In genomic region chr2:18975506-18975905, GRCh38 we compare ENCODE assay signal across 20 cellular contexts.
DNase-seq lines count a peak whose midpoint lies in the region; ATAC-seq, FAIRE-seq and TF ChIP-seq lines count a peak whose summit lies in the region.
"Had no signal": no experiment of that assay in that cellular context is flagged by ENCODE, and none has a peak within 500 bp of the region (broad histone marks: within the 10 kb centered on the region; RNA-seq: fewer than 3 reads in every experiment).

No MANE protein-coding gene starts in this region.

- H3K4me3 Mint-ChIP-seq in nephron progenitor cell: peak overlapping the region; percentile 47
- H3K4me3 Mint-ChIP-seq in T-helper 2 cell treated with Interferon-gamma antibody and Interleukin-4, amounts not matched to agents 5 μg/mL and 100 μg/mL, for 36 hours: no peak overlapping the region
- H3K4me3 Mint-ChIP-seq: activated naive CD8-positive, alpha-beta T cell treated with anti-CD3 and anti-CD28 coated beads for 36 hours; CD8-positive, alpha-beta T cell; immature natural killer cell; naive thymus-derived CD8-positive, alpha-beta T cell had no signal

- H3K9me3 ChIP-seq in heart right ventricle (no peaks in the 10 kb centered on the region), uterus (no peaks in the 10 kb centered on the region)
- H3K9me3 ChIP-seq: breast epithelium, psoas muscle had no signal

- no peak for TF ChIP-seq CTCF in heart right ventricle (IDR thresholded peaks at IDR 0.05)
- no peak for TF ChIP-seq CTCF in coronary artery (IDR thresholded peaks at IDR 0.05)
- TF ChIP-seq CTCF in nephron progenitor cell (IDR thresholded peaks at IDR 0.05): no peak
- TF ChIP-seq CTCF in uterus (IDR thresholded peaks at IDR 0.05): no peak

- H3K36me3 Mint-ChIP-seq in nephron progenitor cell (ENCODE audit: low read depth): peaks cover 7% of the 10 kb centered on the region
- no peaks in the 10 kb centered on the region for H3K36me3 Mint-ChIP-seq in T-helper 2 cell treated with Interferon-gamma antibody and Interleukin-4, amounts not matched to agents 5 μg/mL and 100 μg/mL, for 36 hours (ENCODE audit: low read depth)
- H3K36me3 Mint-ChIP-seq: activated naive CD8-positive, alpha-beta T cell treated with anti-CD3 and anti-CD28 coated beads for 36 hours; CD8-positive, alpha-beta T cell had no signal

- H3K4me1 ChIP-seq in heart right ventricle (peaks cover 0 to 30% (median 18%) of the 10 kb centered on the region in 9 donors), uterus (peaks cover 0 to 4% of the 10 kb centered on the region in 2 donors)
- H3K4me1 ChIP-seq: breast epithelium, psoas muscle had no signal

- WGBS in heart right ventricle, 2 donors: 43 to 46% methylated on average over 6 of the region's 6 CpGs

- H3K27ac ChIP-seq in heart right ventricle (peak overlapping the region in 7 of 10 donors; percentile 54 to 84 (median 70)), coronary artery (peak overlapping the region in 1 of 2 donors; percentile 85), uterus (peak overlapping the region; percentile 76 to 80)
- H3K27ac ChIP-seq: psoas muscle had no signal

- FAIRE-seq in frontal cortex (lab: Jason Lieb, UNC): no peak

- DNase-seq in heart right ventricle (no peak), Right ventricle myocardium inferior (ENCODE audit: missing footprints) (no peak), coronary artery (ENCODE audit: low spot score) (no peak), nephron progenitor cell (no peak), uterus (no peak), frontal cortex (ENCODE audit: low spot score in 2 of 2) (no peak)
- DNase-seq in T-helper 2 cell treated with Interferon-gamma antibody and Interleukin-4, amounts not matched to agents 5 μg/mL and 100 μg/mL, for 36 hours (ENCODE audit: low spot score): no peak
- DNase-seq: activated CD8-positive, alpha-beta memory T cell treated with anti-CD3 and anti-CD28 coated beads for 24 hours; activated naive CD8-positive, alpha-beta T cell treated with anti-CD3 and anti-CD28 coated beads for 36 hours; CD8-positive, alpha-beta T cell; dermis blood vessel endothelial cell; immature natural killer cell; naive thymus-derived CD8-positive, alpha-beta T cell; NCI-H1694 treated with DMSO at 0.1 percent for 48 hours; NCI-H446; psoas muscle; T-helper 2 cell had no signal

- H3K27me3 ChIP-seq in heart right ventricle (no peaks in the 10 kb centered on the region), uterus (no peaks in the 10 kb centered on the region)
- H3K27me3 ChIP-seq: breast epithelium had no signal

- peaks cover 7% of the 10 kb centered on the region for H3K27me3 Mint-ChIP-seq in nephron progenitor cell (ENCODE audit: low read depth, poor library complexity)
- no peaks in the 10 kb centered on the region for H3K27me3 Mint-ChIP-seq in T-helper 2 cell treated with Interferon-gamma antibody and Interleukin-4, amounts not matched to agents 5 μg/mL and 100 μg/mL, for 36 hours (ENCODE audit: low read depth)
- H3K27me3 Mint-ChIP-seq: activated naive CD8-positive, alpha-beta T cell treated with anti-CD3 and anti-CD28 coated beads for 36 hours; naive thymus-derived CD8-positive, alpha-beta T cell had no signal

- intact Hi-C loops in heart right ventricle (cut with DNase I): loop anchor here in 2 of 10 donors (5.0 to 10.0 kb wide), 3 partner anchors 387 to 922 kb away; no protein-coding TSS in a partner anchor
- intact Hi-C loops in Right ventricle myocardium inferior (cut with DNase I): loop anchor here (10.0 kb wide), 1 partner anchor 451 kb away; no protein-coding TSS in a partner anchor
- intact Hi-C loops in uterus (cut with DNase I; ENCODE audit: low total_unique reads): no loop called here

- H3K36me3 ChIP-seq in heart right ventricle (no peaks in the 10 kb centered on the region), uterus (no peaks in the 10 kb centered on the region)
- H3K36me3 ChIP-seq: breast epithelium had no signal

- H3K27ac Mint-ChIP-seq in nephron progenitor cell: peak overlapping the region; percentile 70
- no peak overlapping the region for H3K27ac Mint-ChIP-seq in T-helper 2 cell treated with Interferon-gamma antibody and Interleukin-4, amounts not matched to agents 5 μg/mL and 100 μg/mL, for 36 hours
- H3K27ac Mint-ChIP-seq: activated naive CD8-positive, alpha-beta T cell treated with anti-CD3 and anti-CD28 coated beads for 36 hours; CD8-positive, alpha-beta T cell; immature natural killer cell; naive thymus-derived CD8-positive, alpha-beta T cell had no signal

- ATAC-seq in heart right ventricle (peak in 2 of 8 donors; percentile 18 to 29), Right ventricle myocardium inferior (no peak), GM21390 (IDR thresholded peaks at IDR 0.05; ENCODE audit: unreplicated experiment) (no peak)
- ATAC-seq: CD8-positive, alpha-beta T cell; naive thymus-derived CD8-positive, alpha-beta T cell; psoas muscle had no signal

- H3K9me3 Mint-ChIP-seq in nephron progenitor cell: peaks cover 6% of the 10 kb centered on the region
- no peaks in the 10 kb centered on the region for H3K9me3 Mint-ChIP-seq in T-helper 2 cell treated with Interferon-gamma antibody and Interleukin-4, amounts not matched to agents 5 μg/mL and 100 μg/mL, for 36 hours
- H3K9me3 Mint-ChIP-seq: activated naive CD8-positive, alpha-beta T cell treated with anti-CD3 and anti-CD28 coated beads for 36 hours; CD8-positive, alpha-beta T cell had no signal

- peaks cover 46% of the 10 kb centered on the region for H3K4me1 Mint-ChIP-seq in nephron progenitor cell
- H3K4me1 Mint-ChIP-seq in T-helper 2 cell treated with Interferon-gamma antibody and Interleukin-4, amounts not matched to agents 5 μg/mL and 100 μg/mL, for 36 hours (ENCODE audit: low read depth): no peaks in the 10 kb centered on the region
- H3K4me1 Mint-ChIP-seq: activated naive CD8-positive, alpha-beta T cell treated with anti-CD3 and anti-CD28 coated beads for 36 hours; immature natural killer cell had no signal

- H3K4me3 ChIP-seq in heart right ventricle: peak overlapping the region in 2 of 10 donors; percentile 33 to 38
- H3K4me3 ChIP-seq in coronary artery: peak overlapping the region; percentile 54
- H3K4me3 ChIP-seq in uterus: no peak overlapping the region
- H3K4me3 ChIP-seq: lung, psoas muscle had no signal

- no peak for TF ChIP-seq POLR2A in uterus (IDR thresholded peaks at IDR 0.05)
